Comparison of ENCODE assay signal across 13 cellular contexts in the genomic region with DNA sequence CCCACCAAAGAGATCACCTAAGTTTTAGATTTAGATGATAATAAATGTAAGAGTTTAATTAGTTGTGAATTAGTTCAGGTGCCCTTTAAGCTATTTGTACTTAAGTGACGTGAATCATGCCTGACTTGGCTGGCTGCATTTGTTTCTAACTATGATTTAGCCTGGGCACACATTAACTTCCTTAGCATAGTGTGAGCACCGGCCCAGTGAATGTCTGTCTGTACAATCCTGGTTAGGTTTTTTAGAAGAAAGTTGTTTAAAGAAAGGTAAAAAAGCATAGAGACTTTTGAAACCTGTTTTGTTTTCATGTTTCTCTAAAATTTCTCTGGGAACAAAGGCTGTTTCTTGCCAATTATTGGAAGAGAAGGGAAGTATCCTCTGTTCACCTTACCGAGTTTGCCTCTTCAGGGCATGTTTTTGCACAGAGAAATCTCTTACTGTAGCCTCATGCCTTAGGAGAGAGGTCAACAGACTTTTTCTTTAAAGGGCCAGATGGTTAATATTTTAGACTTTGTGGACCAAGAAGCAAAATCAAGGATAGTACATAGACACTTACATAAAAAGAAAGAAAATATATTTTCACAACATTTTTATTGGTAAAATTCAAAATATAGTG. TPM values are rescaled to one million over a fixed set of nuclear protein-coding genes. Genes with fewer than 3 reads are reported as not detected.
DNase-seq lines count a peak whose midpoint lies in the region; FAIRE-seq and TF ChIP-seq lines count a peak whose summit lies in the region.
"Had no signal": no experiment of that assay in that cellular context is flagged by ENCODE, and none has a peak within 500 bp of the region (broad histone marks: within the 10 kb centered on the region; RNA-seq: fewer than 3 reads in every experiment).

No MANE protein-coding gene starts in this region.

- no peak overlapping the region for H3K4me2 ChIP-seq in endothelial cell of umbilical vein (ENCODE audit: insufficient read depth, low read length)

- peak in 1 of 2 donors; percentile 9 for TF ChIP-seq RAD21 in liver (IDR thresholded peaks at IDR 0.05)

- peak; percentile 87 for FAIRE-seq in endothelial cell of umbilical vein (lab: Jason Lieb, UNC)

- no peak for TF ChIP-seq EP300 in suprapubic skin (IDR thresholded peaks at IDR 0.05)

- no peaks in the 10 kb centered on the region for H4K20me1 ChIP-seq in endothelial cell of umbilical vein (replicated peaks; ENCODE audit: control insufficient read depth, extremely low read depth, insufficient read depth, low read length)

- WGBS in liver: 24% methylated on average over 3 of the region's 3 CpGs
- WGBS in suprapubic skin: 18% methylated on average over 3 of the region's 3 CpGs

- TF ChIP-seq CTCF in endothelial cell of umbilical vein (IDR thresholded peaks at IDR 0.05; ENCODE audit: extremely low read depth in 1 of 2, insufficient read depth in 1 of 2, low read depth in 1 of 2, low read length in 2 of 2) (no peak), liver (IDR thresholded peaks at IDR 0.05; ENCODE audit: low read depth, low read length, missing input control) (no peak), suprapubic skin (IDR thresholded peaks at IDR 0.05) (no peak)

- H3K4me3 ChIP-seq in endothelial cell of umbilical vein (replicated peaks in 1 of 3; ENCODE audit: insufficient read depth in 1 of 3, low read depth in 1 of 3, low read length in 3 of 3): no peak overlapping the region
- no peak overlapping the region for H3K4me3 ChIP-seq in liver (ENCODE audit: low read depth in 1 of 3, low read length in 3 of 3)
- H3K4me3 ChIP-seq in suprapubic skin: no peak overlapping the region

- H3K9me3 ChIP-seq in endothelial cell of umbilical vein (replicated peaks; ENCODE audit: control insufficient read depth, insufficient read depth, low read length): no peaks in the 10 kb centered on the region
- no peaks in the 10 kb centered on the region for H3K9me3 ChIP-seq in liver (ENCODE audit: control insufficient read depth in 4 of 4, low read length in 3 of 4)
- no peaks in the 10 kb centered on the region for H3K9me3 ChIP-seq in suprapubic skin

- peak; percentile 69 for DNase-seq in LHCN-M2 (ENCODE audit: low read depth)
- DNase-seq in endothelial cell of umbilical vein (ENCODE audit: low read depth, low spot score): peak; percentile 67
- DNase-seq in suprapubic skin (ENCODE audit: low spot score in 2 of 2): no peak
- DNase-seq in NCI-H82 (lab: John Stamatoyannopoulos, UW): no peak
- no peak for DNase-seq in NCI-H2029 treated with DMSO at 0.1 percent for 48 hours (lab: John Stamatoyannopoulos, UW)
- no peak for DNase-seq in NCI-H2107 (lab: John Stamatoyannopoulos, UW)
- no peak for DNase-seq in SHP77 (lab: John Stamatoyannopoulos, UW)
- DNase-seq: activated naive CD4-positive, alpha-beta T cell; DMS79 treated with DMSO at 0.1 percent for 48 hours; NCI-H1436; stimulated activated CD4-positive, alpha-beta T cell treated with anti-CD3 and anti-CD28 coated beads, Interleukin-2, amount 100 ng/mL, for 24 hours; trophoblast cell had no signal

- peak overlapping the region; percentile 57 for H2AFZ ChIP-seq in endothelial cell of umbilical vein (ENCODE audit: low read depth, low read length)

- H3K4me1 ChIP-seq in endothelial cell of umbilical vein (ENCODE audit: control insufficient read depth, extremely low read depth, insufficient read depth, low read length): no peaks in the 10 kb centered on the region
- H3K4me1 ChIP-seq in liver (ENCODE audit: control insufficient read depth in 4 of 4, insufficient read depth in 4 of 4, low read length in 3 of 4): peaks cover 0 to 15% (median 2%) of the 10 kb centered on the region in 4 donors
- peaks cover 51% of the 10 kb centered on the region for H3K4me1 ChIP-seq in suprapubic skin

- no peaks in the 10 kb centered on the region for H3K9me1 ChIP-seq in endothelial cell of umbilical vein (replicated peaks; ENCODE audit: control insufficient read depth, extremely low read depth, insufficient read depth, low read length)

- TF ChIP-seq POLR2A in endothelial cell of umbilical vein (IDR thresholded peaks at IDR 0.05; ENCODE audit: low read depth, low read length) (no peak), suprapubic skin (IDR thresholded peaks at IDR 0.05) (no peak)

- no peaks in the 10 kb centered on the region for H3K79me2 ChIP-seq in endothelial cell of umbilical vein (ENCODE audit: control insufficient read depth, insufficient read depth, low read length)

- no TSS peak for BruUV-seq in endothelial cell of umbilical vein (replicated peaks; lab: Mats Ljungman, UMichigan)

- no peaks in the 10 kb centered on the region for H3K36me3 ChIP-seq in endothelial cell of umbilical vein (ENCODE audit: control insufficient read depth in 2 of 2, extremely low read depth in 1 of 2, insufficient read depth in 2 of 2, low read length in 2 of 2)
- no peaks in the 10 kb centered on the region for H3K36me3 ChIP-seq in liver (ENCODE audit: control insufficient read depth in 4 of 4, insufficient read depth in 3 of 4, low read depth in 1 of 4, low read length in 3 of 4)
- H3K36me3 ChIP-seq in suprapubic skin: no peaks in the 10 kb centered on the region

- H3K27ac ChIP-seq in endothelial cell of umbilical vein (ENCODE audit: insufficient read depth, low read depth, low read length) (no peak overlapping the region), liver (ENCODE audit: low read depth in 1 of 2, low read length in 2 of 2) (peak overlapping the region; percentile 70 to 80), suprapubic skin (peak overlapping the region; percentile 70)

- POLR2A ChIA-PET in endothelial cell of umbilical vein (lab: Charles Lee): no interaction called here

- CTCF ChIA-PET in endothelial cell of umbilical vein (lab: Charles Lee): interaction anchor here (0.9 to 1.4 kb wide), 2 partner anchors 38 to 145 kb away, joined by 3 read pairs; no protein-coding TSS in a partner anchor

- H3K27me3 ChIP-seq in endothelial cell of umbilical vein (ENCODE audit: control insufficient read depth in 2 of 2, insufficient read depth in 2 of 2, low read length in 2 of 2) (peaks cover 4 to 6% of the 10 kb centered on the region in 2 experiments), liver (ENCODE audit: control insufficient read depth in 4 of 4, insufficient read depth in 4 of 4, low read length in 3 of 4) (no peaks in the 10 kb centered on the region), suprapubic skin (no peaks in the 10 kb centered on the region)

- intact Hi-C loops in endothelial cell of umbilical vein (cut with micrococcal nuclease): no loop called here

- H3K9ac ChIP-seq in endothelial cell of umbilical vein (replicated peaks; ENCODE audit: extremely low read depth, insufficient read depth, low read length) (no peak overlapping the region), liver (ENCODE audit: low read depth in 1 of 2, low read length in 2 of 2) (peak overlapping the region in 1 of 2 donors; percentile 52)

- dilution Hi-C loops in endothelial cell of umbilical vein (cut with MboI; ENCODE audit: extremely low pct_ligation_motif_present, low sequenced_read_pairs): no loop called here

TF ChIP-seq in endothelial cell of umbilical vein, 7 proteins besides CTCF, POLR2A, EP300 and RAD21:
- no peak for TF ChIP-seq POLR2AphosphoS5 (IDR thresholded peaks at IDR 0.05; ENCODE audit: insufficient read depth, low read depth, low read length)
- no peak for TF ChIP-seq FOS (IDR thresholded peaks at IDR 0.05; ENCODE audit: borderline replicate concordance, insufficient read depth, low read length)
- TF ChIP-seq JUN (IDR thresholded peaks at IDR 0.05; ENCODE audit: borderline replicate concordance, insufficient read depth, insufficient read length, low read depth): no peak

TF ChIP-seq in liver, 16 proteins besides CTCF, POLR2A, EP300 and RAD21 (continues in another document):
- peak; percentile 40 for TF ChIP-seq TAF1 (conservative IDR thresholded peaks at IDR 0.05)
- TF ChIP-seq JUND (IDR thresholded peaks at IDR 0.05): peak; percentile 42 to 44
- TF ChIP-seq, protein P1, sequence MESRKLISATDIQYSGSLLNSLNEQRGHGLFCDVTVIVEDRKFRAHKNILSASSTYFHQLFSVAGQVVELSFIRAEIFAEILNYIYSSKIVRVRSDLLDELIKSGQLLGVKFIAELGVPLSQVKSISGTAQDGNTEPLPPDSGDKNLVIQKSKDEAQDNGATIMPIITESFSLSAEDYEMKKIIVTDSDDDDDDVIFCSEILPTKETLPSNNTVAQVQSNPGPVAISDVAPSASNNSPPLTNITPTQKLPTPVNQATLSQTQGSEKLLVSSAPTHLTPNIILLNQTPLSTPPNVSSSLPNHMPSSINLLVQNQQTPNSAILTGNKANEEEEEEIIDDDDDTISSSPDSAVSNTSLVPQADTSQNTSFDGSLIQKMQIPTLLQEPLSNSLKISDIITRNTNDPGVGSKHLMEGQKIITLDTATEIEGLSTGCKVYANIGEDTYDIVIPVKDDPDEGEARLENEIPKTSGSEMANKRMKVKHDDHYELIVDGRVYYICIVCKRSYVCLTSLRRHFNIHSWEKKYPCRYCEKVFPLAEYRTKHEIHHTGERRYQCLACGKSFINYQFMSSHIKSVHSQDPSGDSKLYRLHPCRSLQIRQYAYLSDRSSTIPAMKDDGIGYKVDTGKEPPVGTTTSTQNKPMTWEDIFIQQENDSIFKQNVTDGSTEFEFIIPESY (IDR thresholded peaks at IDR 0.05): no peak
- TF ChIP-seq NR2F2 (IDR thresholded peaks at IDR 0.05): no peak
- TF ChIP-seq HNF4A (conservative IDR thresholded peaks at IDR 0.05): peak; percentile 44 to 45
- peak; percentile 57 to 71 for TF ChIP-seq RXRA (IDR thresholded peaks at IDR 0.05)
- TF ChIP-seq HNF4G (IDR thresholded peaks at IDR 0.05): no peak
- TF ChIP-seq YY1 (IDR thresholded peaks at IDR 0.05): peak; percentile 54
- no peak for TF ChIP-seq EGR1 (IDR thresholded peaks at IDR 0.05; ENCODE audit: low read depth in 2 of 2)
- TF ChIP-seq, protein P2, sequence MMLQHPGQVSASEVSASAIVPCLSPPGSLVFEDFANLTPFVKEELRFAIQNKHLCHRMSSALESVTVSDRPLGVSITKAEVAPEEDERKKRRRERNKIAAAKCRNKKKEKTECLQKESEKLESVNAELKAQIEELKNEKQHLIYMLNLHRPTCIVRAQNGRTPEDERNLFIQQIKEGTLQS (IDR thresholded peaks at IDR 0.05): no peak
- no peak for TF ChIP-seq GABPA (IDR thresholded peaks at IDR 0.05 in 1 of 2, conservative IDR thresholded peaks at IDR 0.05 in 1 of 2)

RNA-seq across cellular contexts. Expression of a gene that starts 42.9 kb away (rescaled TPM):
- total RNA-seq in LHCN-M2 (2014; rRNA removed): 133 and 149 TPM in 2 replicates
- 34.3 TPM for polyA plus RNA-seq in LHCN-M2 (2012)
- total RNA-seq in endothelial cell of umbilical vein: 44.5 and 52.0 TPM in 2 replicates
- polyA plus RNA-seq in endothelial cell of umbilical vein: 17.3 and 21.1 TPM in 2 replicates
- polyA plus RNA-seq in endothelial cell of umbilical vein (2011; cell fraction: cytosol; rRNA removed): 14.8 and 15.4 TPM in 2 replicates
- 22.6 and 27.7 TPM in 2 replicates for polyA plus RNA-seq in endothelial cell of umbilical vein (2011; cell fraction: nucleus; rRNA removed)
- polyA plus RNA-seq in endothelial cell of umbilical vein (2012): 25.9 and 41.7 TPM in 2 replicates
- polyA minus RNA-seq in endothelial cell of umbilical vein: 124 and 136 TPM in 2 replicates
- polyA minus RNA-seq in endothelial cell of umbilical vein (2011; cell fraction: cytosol; rRNA and poly(A)+ RNA removed): 60.3 TPM
- polyA minus RNA-seq in endothelial cell of umbilical vein (2011; cell fraction: nucleus; rRNA and poly(A)+ RNA removed): 95.6 and 142 TPM in 2 replicates
- total RNA-seq in liver: 10 to 100 TPM; 39.9 to 41.9 TPM
- polyA plus RNA-seq in liver: 10 to 100 TPM; 10.2 to 10.9 TPM
- total RNA-seq in suprapubic skin: 10 to 100 TPM; 22.8 to 41.2 (median 32.0) TPM

Comparison
In these comparisons a context has a peak if more than half of its experiments do, and no peak if none do; other contexts are left out.
1. DNase-seq: peak in LHCN-M2 (single experiment) and endothelial cell of umbilical vein (single experiment); none in suprapubic skin (0 of 2), NCI-H82 (single experiment), NCI-H2029 treated with DMSO at 0.1 percent for 48 hours (single experiment), NCI-H2107 (single experiment) and SHP77 (0 of 2).